Comparison of ENCODE assay signal across 1 cellular context in genomic region chr2:152025678-152026287, GRCh38.
TF ChIP-seq lines count a peak whose summit lies in the region.

No MANE protein-coding gene starts in this region.

TF ChIP-seq in K562, 482 proteins besides CTCF, POLR2A, EP300 and RAD21 (continued from another document):
- TF ChIP-seq, protein P1, sequence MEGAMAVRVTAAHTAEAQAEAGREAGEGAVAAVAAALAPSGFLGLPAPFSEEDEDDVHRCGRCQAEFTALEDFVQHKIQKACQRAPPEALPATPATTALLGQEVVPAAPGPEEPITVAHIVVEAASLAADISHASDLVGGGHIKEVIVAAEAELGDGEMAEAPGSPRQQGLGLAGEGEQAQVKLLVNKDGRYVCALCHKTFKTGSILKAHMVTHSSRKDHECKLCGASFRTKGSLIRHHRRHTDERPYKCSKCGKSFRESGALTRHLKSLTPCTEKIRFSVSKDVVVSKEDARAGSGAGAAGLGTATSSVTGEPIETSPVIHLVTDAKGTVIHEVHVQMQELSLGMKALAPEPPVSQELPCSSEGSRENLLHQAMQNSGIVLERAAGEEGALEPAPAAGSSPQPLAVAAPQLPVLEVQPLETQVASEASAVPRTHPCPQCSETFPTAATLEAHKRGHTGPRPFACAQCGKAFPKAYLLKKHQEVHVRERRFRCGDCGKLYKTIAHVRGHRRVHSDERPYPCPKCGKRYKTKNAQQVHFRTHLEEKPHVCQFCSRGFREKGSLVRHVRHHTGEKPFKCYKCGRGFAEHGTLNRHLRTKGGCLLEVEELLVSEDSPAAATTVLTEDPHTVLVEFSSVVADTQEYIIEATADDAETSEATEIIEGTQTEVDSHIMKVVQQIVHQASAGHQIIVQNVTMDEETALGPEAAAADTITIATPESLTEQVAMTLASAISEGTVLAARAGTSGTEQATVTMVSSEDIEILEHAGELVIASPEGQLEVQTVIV (CRISPR knock-in tag; IDR thresholded peaks at IDR 0.05; ENCODE audit: borderline replicate concordance), result no peak
- peak; percentile 66 for TF ChIP-seq SMC3 (conservative IDR thresholded peaks at IDR 0.05; ENCODE audit: insufficient read depth, low read depth, low read length)
- peak; percentile 79 for TF ChIP-seq CTBP1 (IDR thresholded peaks at IDR 0.05; ENCODE audit: borderline replicate concordance)
- 0 out of 4 replicates have a peak, but pooled peaks of 1 of the 2 experiments have one; percentile 34 for TF ChIP-seq MNT (conservative IDR thresholded peaks at IDR 0.05)
- peak; percentile 82 for TF ChIP-seq CC2D1A (IDR thresholded peaks at IDR 0.05)
- TF ChIP-seq ZNF263 (CRISPR knock-in tag; IDR thresholded peaks at IDR 0.05; ENCODE audit: borderline replicate concordance), result 0 out of 2 replicates have a peak, but pooled peaks have one; percentile 24
- TF ChIP-seq ATF1 (CRISPR knock-in tag; IDR thresholded peaks at IDR 0.05), result no peak
- TF ChIP-seq ATF1 (tag; IDR thresholded peaks at IDR 0.05), result peak; percentile 71
- peak in 1 of 2 experiments; percentile 59; a peak in 1 of 4 replicates for TF ChIP-seq RCOR1 (IDR thresholded peaks at IDR 0.05; ENCODE audit: borderline replicate concordance in 1 of 2, low read depth in 2 of 2, low read length in 2 of 2)
- no peak for TF ChIP-seq HIVEP1 (CRISPR knock-in tag; IDR thresholded peaks at IDR 0.05)
- peak in 1 of 2 experiments; percentile 44; a peak in 1 of 4 replicates for TF ChIP-seq MAZ (CRISPR knock-in tag; conservative IDR thresholded peaks at IDR 0.05 in 1 of 2, IDR thresholded peaks at IDR 0.05 in 1 of 2)
- peak; percentile 62 for TF ChIP-seq ETV1 (tag; conservative IDR thresholded peaks at IDR 0.05; ENCODE audit: low read depth)
- peak; percentile 89 for TF ChIP-seq XRCC5 (IDR thresholded peaks at IDR 0.05; ENCODE audit: low read depth, low read length)
- TF ChIP-seq ZEB2 (IDR thresholded peaks at IDR 0.05), result 0 out of 2 replicates have a peak, but pooled peaks have one; percentile 21
- TF ChIP-seq ATF2 (CRISPR knock-in tag; IDR thresholded peaks at IDR 0.05), result no peak
- TF ChIP-seq, protein P2, sequence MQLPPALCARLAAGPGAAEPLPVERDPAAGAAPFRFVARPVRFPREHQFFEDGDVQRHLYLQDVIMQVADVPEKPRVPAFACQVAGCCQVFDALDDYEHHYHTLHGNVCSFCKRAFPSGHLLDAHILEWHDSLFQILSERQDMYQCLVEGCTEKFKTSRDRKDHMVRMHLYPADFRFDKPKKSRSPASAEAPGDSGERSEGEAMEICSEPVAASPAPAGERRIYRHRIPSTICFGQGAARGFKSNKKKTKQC (CRISPR knock-in tag; IDR thresholded peaks at IDR 0.05), result no peak
